ENCODE assay signal across 9 cellular contexts in the genomic region with DNA sequence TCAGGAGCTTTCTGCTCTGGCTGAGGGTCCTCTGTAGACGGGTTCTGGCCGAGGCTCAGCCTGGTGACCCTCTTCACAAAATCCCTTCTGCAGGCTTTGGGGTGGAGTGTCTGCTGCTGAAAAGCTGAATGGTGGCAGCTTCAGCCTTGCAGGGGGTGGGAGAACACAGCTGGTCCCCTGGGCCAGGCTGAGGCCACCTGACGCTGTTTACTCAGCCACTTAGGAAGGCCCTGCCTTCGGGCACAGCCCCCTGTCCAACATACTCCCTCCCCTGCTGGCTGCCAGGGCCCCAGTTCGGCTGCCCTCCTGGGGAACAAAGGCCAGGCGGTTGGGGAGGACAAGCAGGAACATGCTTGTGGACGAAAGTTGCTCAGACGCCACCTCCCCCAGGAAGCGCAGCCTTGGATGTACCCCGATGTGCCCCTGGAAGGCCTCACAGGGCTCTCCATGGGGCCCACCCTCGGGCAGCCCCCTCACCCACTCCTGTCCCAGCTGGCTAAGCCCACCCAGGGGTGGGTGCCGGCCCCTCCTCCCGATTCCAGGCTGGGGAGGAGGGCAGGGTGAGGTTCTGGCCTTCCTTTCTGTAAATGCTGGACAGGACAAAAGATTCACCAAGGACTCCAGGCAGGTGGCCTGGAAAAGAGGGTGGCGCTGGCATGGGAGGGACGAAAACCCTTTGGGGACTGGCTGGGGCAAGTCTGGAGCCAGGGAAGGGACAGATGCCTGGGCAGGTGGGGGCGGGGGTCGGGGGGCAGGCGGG. TPM values are rescaled to one million over a fixed set of nuclear protein-coding genes. Genes with fewer than 3 reads are reported as not detected.
DNase-seq lines count a peak whose midpoint lies in the region; ATAC-seq, FAIRE-seq and TF ChIP-seq lines count a peak whose summit lies in the region.
"Had no signal": no experiment of that assay in that cellular context is flagged by ENCODE, and none has a peak within 500 bp of the region (broad histone marks: within the 10 kb centered on the region; RNA-seq: fewer than 3 reads in every experiment).

A gene (minus strand): TSS at position 130 of the 760 bp plus-strand sequence. CDS start 271 bp downstream, outside the sequence.

- no peaks in the 10 kb centered on the region for H3K27me3 ChIP-seq in bronchial epithelial cell (ENCODE audit: control insufficient read depth, insufficient read depth, low read length)
- peaks cover 2% of the 10 kb centered on the region for H3K27me3 ChIP-seq in mucosa of stomach (ENCODE audit: control insufficient read depth, insufficient read depth, low read length)

- H3K36me3 ChIP-seq in bronchial epithelial cell (ENCODE audit: control insufficient read depth, insufficient read depth, low read length) (no peaks in the 10 kb centered on the region), mucosa of stomach (ENCODE audit: control insufficient read depth, insufficient read depth, low read length) (no peaks in the 10 kb centered on the region), OCI-LY7 (ENCODE audit: insufficient read depth, low read length) (no peaks in the 10 kb centered on the region)

- intact Hi-C loops in OCI-LY7 (cut with micrococcal nuclease; ENCODE audit: unreplicated experiment), result no loop called here

- TF ChIP-seq CTCF in bronchial epithelial cell (IDR thresholded peaks at IDR 0.05; ENCODE audit: insufficient read depth, low read length, severe bottlenecking) (no peak), OCI-LY7 (conservative IDR thresholded peaks at IDR 0.05; ENCODE audit: low read length) (no peak)

- peak within 1 kb of the TSS; percentile 62 to 71 for H3K4me3 Mint-ChIP-seq in stimulated activated naive CD8-positive, alpha-beta T cell treated with anti-CD3 and anti-CD28 coated beads, Interleukin-15, amount 100 ng/mL, for 72 hours
- no peak within 1 kb of the TSS for H3K4me3 Mint-ChIP-seq in activated CD4-positive, alpha-beta memory T cell treated with anti-CD3 and anti-CD28 coated beads, Interleukin-2, amount 10 ng/mL, durations not matched to agents 7 days and 5 days
- H3K4me3 Mint-ChIP-seq: CD4-positive, CD25-positive, alpha-beta regulatory T cell had no signal

- no peak within 1 kb of the TSS for H3K4me2 ChIP-seq in OCI-LY7 (ENCODE audit: low read length)

- POLR2A ChIA-PET in activated CD4-positive, alpha-beta memory T cell treated with anti-CD3 and anti-CD28 coated beads, Interleukin-2, amount 10 ng/mL, durations not matched to agents 7 days and 5 days (lab: Charles Lee), result interaction anchor here (1.2 kb wide), 1 partner anchor 14 kb away, joined by 4 read pairs; no protein-coding TSS in a partner anchor
- POLR2A ChIA-PET in OCI-LY7 (lab: Charles Lee), result no interaction called here

- no TSS peak for BruUV-seq in OCI-LY7 (replicated peaks; lab: Mats Ljungman, UMichigan)

- H3K9me3 ChIP-seq in mucosa of stomach (ENCODE audit: control insufficient read depth, low read length) (no peaks in the 10 kb centered on the region), OCI-LY7 (ENCODE audit: low read length) (no peaks in the 10 kb centered on the region)

- no peak within 1 kb of the TSS for H2AFZ ChIP-seq in OCI-LY7 (ENCODE audit: low read length)

- FAIRE-seq in bronchial epithelial cell (lab: Jason Lieb, UNC), result no peak

- CTCF ChIA-PET in activated CD4-positive, alpha-beta memory T cell treated with anti-CD3 and anti-CD28 coated beads, Interleukin-2, amount 10 ng/mL, durations not matched to agents 7 days and 5 days (lab: Charles Lee), result no interaction called here
- CTCF ChIA-PET in OCI-LY7 (lab: Charles Lee; ENCODE audit: unreplicated experiment), result no interaction called here

- no peak for ATAC-seq in stimulated activated naive CD8-positive, alpha-beta T cell treated with anti-CD3 and anti-CD28 coated beads, Interleukin-15, amount 100 ng/mL, for 72 hours
- ATAC-seq in stimulated activated naive CD8-positive, alpha-beta T cell treated with anti-CD3 and anti-CD28 coated beads, Interleukin-15, Interleukin-2, amounts not matched to agents 100 U/mL and 50 U/mL, for 24 hours, result no peak

- peaks cover 33% of the 10 kb centered on the region for H3K4me1 Mint-ChIP-seq in stimulated activated naive CD8-positive, alpha-beta T cell treated with anti-CD3 and anti-CD28 coated beads, Interleukin-15, amount 100 ng/mL, for 72 hours
- peaks cover 24% of the 10 kb centered on the region for H3K4me1 Mint-ChIP-seq in activated CD4-positive, alpha-beta memory T cell treated with anti-CD3 and anti-CD28 coated beads, Interleukin-2, amount 10 ng/mL, durations not matched to agents 7 days and 5 days

- H3K4me3 ChIP-seq in bronchial epithelial cell (ENCODE audit: low read depth, low read length) (peak within 1 kb of the TSS; percentile 39), mucosa of stomach (ENCODE audit: low read length) (no peak within 1 kb of the TSS), OCI-LY7 (ENCODE audit: low read depth, low read length, poor library complexity, severe bottlenecking) (no peak within 1 kb of the TSS)

- peak within 1 kb of the TSS; percentile 34 for H3K9ac ChIP-seq in mucosa of stomach (ENCODE audit: low read length)

- peaks cover 11% of the 10 kb centered on the region for H3K4me1 ChIP-seq in mucosa of stomach (ENCODE audit: control insufficient read depth, insufficient read depth, low read length)
- no peaks in the 10 kb centered on the region for H3K4me1 ChIP-seq in OCI-LY7 (ENCODE audit: insufficient read depth, low read length, poor library complexity, severe bottlenecking)

- H3K27me3 Mint-ChIP-seq in stimulated activated naive CD8-positive, alpha-beta T cell treated with anti-CD3 and anti-CD28 coated beads, Interleukin-15, amount 100 ng/mL, for 72 hours, result peaks cover 49% of the 10 kb centered on the region
- peaks cover 19% of the 10 kb centered on the region for H3K27me3 Mint-ChIP-seq in activated CD4-positive, alpha-beta memory T cell treated with anti-CD3 and anti-CD28 coated beads, Interleukin-2, amount 10 ng/mL, durations not matched to agents 7 days and 5 days

- no peaks in the 10 kb centered on the region for H3K9me2 ChIP-seq in OCI-LY7 (ENCODE audit: insufficient read depth, low read length)

- H3K79me2 ChIP-seq in OCI-LY7 (ENCODE audit: insufficient read depth, low read depth, low read length), result no peaks in the 10 kb centered on the region

- H3K27ac Mint-ChIP-seq in stimulated activated naive CD8-positive, alpha-beta T cell treated with anti-CD3 and anti-CD28 coated beads, Interleukin-15, amount 100 ng/mL, for 72 hours, result no peak within 1 kb of the TSS
- H3K27ac Mint-ChIP-seq in activated CD4-positive, alpha-beta memory T cell treated with anti-CD3 and anti-CD28 coated beads, Interleukin-2, amount 10 ng/mL, durations not matched to agents 7 days and 5 days, result no peak within 1 kb of the TSS
- H3K27ac Mint-ChIP-seq: CD4-positive, CD25-positive, alpha-beta regulatory T cell had no signal

- no peak within 1 kb of the TSS for H3K27ac ChIP-seq in OCI-LY7 (ENCODE audit: low read depth, low read length, poor library complexity, severe bottlenecking)

- no peak for DNase-seq in stimulated activated naive CD8-positive, alpha-beta T cell treated with anti-CD3 and anti-CD28 coated beads, Interleukin-15, amount 100 ng/mL, for 72 hours
- DNase-seq in stimulated activated naive CD8-positive, alpha-beta T cell treated with anti-CD3 and anti-CD28 coated beads, Interleukin-15, Interleukin-2, amounts not matched to agents 100 U/mL and 50 U/mL, for 24 hours, result no peak
- peak; percentile 67 for DNase-seq in bronchial epithelial cell (ENCODE audit: low read depth)
- DNase-seq in activated CD4-positive, alpha-beta memory T cell treated with anti-CD3 and anti-CD28 coated beads, Interleukin-2, amount 10 ng/mL, durations not matched to agents 7 days and 5 days, result no peak
- no peak for DNase-seq in OCI-LY7 (ENCODE audit: low spot score)
- DNase-seq in OCI-M1 (lab: John Stamatoyannopoulos, UW), result no peak
- no peak for DNase-seq in SW 1271 (lab: John Stamatoyannopoulos, UW)
- DNase-seq: CD4-positive, CD25-positive, alpha-beta regulatory T cell had no signal

- no peaks in the 10 kb centered on the region for H3K36me3 Mint-ChIP-seq in activated CD4-positive, alpha-beta memory T cell treated with anti-CD3 and anti-CD28 coated beads, Interleukin-2, amount 10 ng/mL, durations not matched to agents 7 days and 5 days (ENCODE audit: low read depth)
- H3K36me3 Mint-ChIP-seq: CD4-positive, CD25-positive, alpha-beta regulatory T cell had no signal

- no peaks in the 10 kb centered on the region for H4K20me1 ChIP-seq in OCI-LY7 (ENCODE audit: insufficient read depth, low read length)

- H3K9me3 Mint-ChIP-seq in stimulated activated naive CD8-positive, alpha-beta T cell treated with anti-CD3 and anti-CD28 coated beads, Interleukin-15, amount 100 ng/mL, for 72 hours, result no peaks in the 10 kb centered on the region
- no peaks in the 10 kb centered on the region for H3K9me3 Mint-ChIP-seq in activated CD4-positive, alpha-beta memory T cell treated with anti-CD3 and anti-CD28 coated beads, Interleukin-2, amount 10 ng/mL, durations not matched to agents 7 days and 5 days

RNA-seq across cellular contexts. Expression of the gene that starts here (rescaled TPM):
- 5.3 and 7.9 TPM in 2 replicates for total RNA-seq in bronchial epithelial cell
- total RNA-seq in activated CD4-positive, alpha-beta memory T cell treated with anti-CD3 and anti-CD28 coated beads, Interleukin-2, amount 10 ng/mL, durations not matched to agents 7 days and 5 days, result not detected
- not detected in 2 replicates for total RNA-seq in OCI-LY7 (2014; rRNA removed; shearing (Covaris generic))
- not detected in 2 replicates for total RNA-seq in OCI-LY7 (2022)
- total RNA-seq: CD4-positive, CD25-positive, alpha-beta regulatory T cell had no signal
